Comparison of ENCODE assay signal across 13 cellular contexts in the genomic region with DNA sequence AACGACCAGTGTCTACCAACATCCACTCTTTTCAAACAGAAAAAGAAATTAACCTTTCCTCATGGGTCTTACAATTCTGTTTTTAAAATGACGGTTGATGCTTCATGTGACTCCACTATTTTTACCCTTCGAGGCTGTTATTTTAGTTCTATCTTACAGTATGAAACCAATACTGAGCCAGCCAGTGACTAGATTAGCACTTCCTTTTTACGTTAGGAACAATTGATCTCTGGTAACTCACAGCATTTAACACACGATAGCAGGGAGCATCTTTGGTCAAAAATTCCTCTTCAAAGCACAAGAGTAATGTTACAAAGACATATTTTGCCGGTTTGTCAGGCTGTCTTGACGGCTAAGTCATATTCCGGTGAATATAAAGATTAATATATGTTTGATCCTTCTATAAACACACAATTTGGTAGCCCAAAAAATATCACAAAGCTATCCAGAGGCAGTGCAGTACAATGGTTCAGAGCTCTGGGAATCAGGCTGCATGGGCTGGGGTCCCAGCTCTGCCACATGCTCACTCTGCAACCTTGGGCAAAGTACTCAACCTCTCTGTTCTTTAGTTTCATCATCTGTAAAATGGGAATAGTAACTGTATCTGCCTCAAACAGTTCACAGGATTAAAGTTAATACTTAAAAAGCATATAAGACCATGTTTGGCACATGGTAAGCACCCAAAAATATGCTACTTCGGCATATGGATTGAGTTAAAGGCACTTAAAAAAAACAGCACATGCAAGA.
DNase-seq lines count a peak whose midpoint lies in the region; ATAC-seq and TF ChIP-seq lines count a peak whose summit lies in the region.
"Had no signal": no experiment of that assay in that cellular context is flagged by ENCODE, and none has a peak within 500 bp of the region (broad histone marks: within the 10 kb centered on the region; RNA-seq: fewer than 3 reads in every experiment).

No MANE protein-coding gene starts in this region.

- H3K4me1 ChIP-seq in H9 (ENCODE audit: insufficient read depth, low read length): no peaks in the 10 kb centered on the region; the same call in 1 of the 2 replicates

- no peak overlapping the region for H3K4ac ChIP-seq in H9 (ENCODE audit: low read depth, low read length)

- no peak overlapping the region for H3K9ac ChIP-seq in H9 (ENCODE audit: extremely low read depth, insufficient read length, low read length)

- CTCF ChIA-PET in Calu3 (lab: Charles Lee): no interaction called here

- DNase-seq in NOMO-1 treated with DMSO at 0.1 percent for 48 hours (lab: John Stamatoyannopoulos, UW; ENCODE audit: unreplicated experiment): peak; percentile 74
- no peak for DNase-seq in Calu3
- DNase-seq in H4 (ENCODE audit: low spot score): no peak
- no peak for DNase-seq in H9
- DNase-seq in NCI-H2029 treated with DMSO at 0.1 percent for 48 hours (lab: John Stamatoyannopoulos, UW): no peak
- DNase-seq: activated CD8-positive, alpha-beta memory T cell treated with anti-CD3 and anti-CD28 coated beads, Interleukin-2, amount 50 U/mL, for 48 hours; HFFc6; NCI-H187; SW 1271 had no signal

- no peak overlapping the region for H4K5ac ChIP-seq in H9 (ENCODE audit: insufficient read length, low read depth, low read length)

- H3K79me2 ChIP-seq in H9 (ENCODE audit: insufficient read depth, low read length): no peaks in the 10 kb centered on the region

- H3K79me1 ChIP-seq in H9 (ENCODE audit: insufficient read depth, low read depth, low read length, poor library complexity, severe bottlenecking): no peaks in the 10 kb centered on the region

- H2AK5ac ChIP-seq in H9 (ENCODE audit: insufficient read length, low read length): no peak overlapping the region

- no peak overlapping the region for H2BK20ac ChIP-seq in H9 (ENCODE audit: low read depth, low read length, poor library complexity, severe bottlenecking)

- no peak overlapping the region for H3K14ac ChIP-seq in H9 (ENCODE audit: insufficient read depth, low read length)

- TF ChIP-seq CTCF in Calu3 (IDR thresholded peaks at IDR 0.05; ENCODE audit: unreplicated experiment) (no peak), H9 (conservative IDR thresholded peaks at IDR 0.05) (no peak)

- H3K56ac ChIP-seq in H9 (ENCODE audit: insufficient read length, low read depth, low read length): no peak overlapping the region

- H3K4me3 Mint-ChIP-seq in Calu3 (ENCODE audit: low read depth, unreplicated experiment) (no peak overlapping the region), H9 (no peak overlapping the region)
- H3K4me3 Mint-ChIP-seq: HFFc6 had no signal

- no peak overlapping the region for H4K91ac ChIP-seq in H9 (ENCODE audit: insufficient read length, low read depth, low read length)

- WGBS in H9 (ENCODE audit: extremely low coverage, insufficient read length, low lambda C conversion rate): no CpG with 5 or more reads among the region's 9 CpGs

- no peaks in the 10 kb centered on the region for H3K36me3 Mint-ChIP-seq in Calu3 (ENCODE audit: insufficient read depth, unreplicated experiment)
- no peaks in the 10 kb centered on the region for H3K36me3 Mint-ChIP-seq in H9 (ENCODE audit: insufficient read depth in 1 of 3, low read depth in 3 of 3)

- H3K23ac ChIP-seq in H9 (ENCODE audit: insufficient read length, low read depth, low read length): no peak overlapping the region

- H3K27me3 Mint-ChIP-seq in Calu3 (ENCODE audit: unreplicated experiment): no peaks in the 10 kb centered on the region
- no peaks in the 10 kb centered on the region; the same call in 1 of the 2 replicates for H3K27me3 Mint-ChIP-seq in H9 (ENCODE audit: low read depth)

- no peaks in the 10 kb centered on the region for H3K27me3 ChIP-seq in H9 (ENCODE audit: insufficient read depth, low read length)
- H3K27me3 ChIP-seq: cardiac muscle cell had no signal

- H3K27ac Mint-ChIP-seq in Calu3 (ENCODE audit: unreplicated experiment) (no peak overlapping the region), H9 (no peak overlapping the region)
- H3K27ac Mint-ChIP-seq: HFFc6 had no signal

- H3K9me3 Mint-ChIP-seq in Calu3 (ENCODE audit: low read depth, unreplicated experiment) (no peaks in the 10 kb centered on the region), H9 (no peaks in the 10 kb centered on the region)
- H3K9me3 Mint-ChIP-seq: HFFc6 had no signal

- no peak overlapping the region for H2BK15ac ChIP-seq in H9 (ENCODE audit: low read depth, low read length)

- no peak overlapping the region for H2BK12ac ChIP-seq in H9 (ENCODE audit: insufficient read length, low read depth, low read length)

- no peaks in the 10 kb centered on the region for H3K4me1 Mint-ChIP-seq in Calu3 (ENCODE audit: low read depth, unreplicated experiment)
- peaks cover 6 to 8% of the 10 kb centered on the region in 2 experiments for H3K4me1 Mint-ChIP-seq in H9

- no peak overlapping the region for H3K4me2 ChIP-seq in H9 (ENCODE audit: insufficient read depth, insufficient read length, low read length)

- H3K9me3 ChIP-seq in H9 (ENCODE audit: control insufficient read depth, low read depth, low read length): no peaks in the 10 kb centered on the region

- BruUV-seq in Calu3 (replicated peaks; lab: Mats Ljungman, UMichigan): no TSS peak

- H3K27ac ChIP-seq in H9 (ENCODE audit: insufficient read length, low read depth, low read length): no peak overlapping the region
- H3K27ac ChIP-seq: cardiac muscle cell had no signal

- H3K23me2 ChIP-seq in H9 (ENCODE audit: insufficient read length, low read depth, low read length, poor library complexity, severe bottlenecking): no peaks in the 10 kb centered on the region

- H2AFZ ChIP-seq in H9 (ENCODE audit: low read length): no peak overlapping the region

- no peaks in the 10 kb centered on the region for H4K20me1 ChIP-seq in H9 (ENCODE audit: control insufficient read depth, insufficient read depth, insufficient read length)

- H3K18ac ChIP-seq in H9 (ENCODE audit: insufficient read length, low read depth, low read length): no peak overlapping the region

- intact Hi-C loops in Calu3 (cut with micrococcal nuclease; ENCODE audit: unreplicated experiment): no loop called here

- H3T11ph ChIP-seq in H9 (ENCODE audit: low read length): no peak overlapping the region

- H2BK120ac ChIP-seq in H9 (ENCODE audit: low read depth, low read length, poor library complexity, severe bottlenecking): no peak overlapping the region

- H4K8ac ChIP-seq in H9 (replicated peaks; ENCODE audit: insufficient read length, low read depth, low read length): no peak overlapping the region

- peak; percentile 72 for ATAC-seq in GM18502 (IDR thresholded peaks at IDR 0.05; ENCODE audit: poor library complexity, unreplicated experiment)
- peak; percentile 62 for ATAC-seq in GM21367 (IDR thresholded peaks at IDR 0.05; ENCODE audit: unreplicated experiment)
- peak; percentile 64 for ATAC-seq in HG03060 (IDR thresholded peaks at IDR 0.05; ENCODE audit: low read depth, unreplicated experiment)

- no peak overlapping the region for H2BK5ac ChIP-seq in H9 (ENCODE audit: insufficient read length, low read length)
